ENCODE assay signal across 8 cellular contexts in the genomic region with DNA sequence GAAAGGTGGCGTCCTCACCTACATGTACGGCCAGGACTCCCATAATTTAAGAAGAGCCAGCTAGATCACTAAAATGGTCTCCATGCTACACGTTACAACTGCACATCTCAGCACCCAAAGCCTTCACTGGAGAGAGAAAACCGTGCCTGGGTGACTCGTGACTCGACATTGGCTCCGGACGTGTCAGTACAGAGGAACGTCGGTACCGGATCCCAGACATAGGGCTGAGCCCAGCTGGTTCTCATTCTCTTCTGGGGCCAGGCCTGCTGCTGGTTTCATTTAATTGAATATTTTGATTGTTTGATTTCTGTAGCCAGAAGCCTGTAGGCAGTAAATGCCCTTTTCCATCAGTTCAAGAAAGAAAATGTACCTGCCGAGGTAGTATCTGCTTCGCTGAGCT.
A peak's percentile ranks its signal among the peaks of the same experiment; 100 is the strongest.
DNase-seq lines count a peak whose midpoint lies in the region; ATAC-seq and TF ChIP-seq lines count a peak whose summit lies in the region.

No MANE protein-coding gene starts in this region.

- no peak overlapping the region; the same call in 1 of the 2 replicates for H3K4me3 ChIP-seq in AG04450 (ENCODE audit: low read depth, low read length)

- peaks cover 11% of the 10 kb centered on the region for H3K9me3 ChIP-seq in AG04450 (ENCODE audit: control insufficient read depth, insufficient read depth, low read length)

- no peaks in the 10 kb centered on the region for H3K27me3 ChIP-seq in AG04450 (ENCODE audit: control insufficient read depth, insufficient read depth, low read length)

- POLR2A ChIA-PET in AG04450 (lab: Yijun Ruan, JAX), result interaction anchor here (0.9 to 2.7 kb wide), 4 partner anchors 84 to 713 kb away, joined by 3 to 18 read pairs (median 8); a partner anchor contains a TSS

- H3K27ac ChIP-seq in AG04450 (ENCODE audit: low read depth, low read length), result peak overlapping the region; percentile 40

- H3K27me3 Mint-ChIP-seq in progenitor cell of endocrine pancreas, result peaks cover 24% of the 10 kb centered on the region

- ATAC-seq in GM19452 (IDR thresholded peaks at IDR 0.05; ENCODE audit: unreplicated experiment), result peak; percentile 14
- ATAC-seq in SK-N-SH treated with all-trans-retinoic acid at 6 μM for 48 hours, result peak; percentile 76

- CTCF ChIA-PET in AG04450 (lab: Charles Lee), result interaction anchor here (0.6 to 3.2 kb wide), 97 partner anchors 9 to 1646 kb away, joined by 3 to 58 read pairs (median 5); a partner anchor contains a TSS

- TF ChIP-seq CTCF in AG04450 (IDR thresholded peaks at IDR 0.05; ENCODE audit: low read depth, low read length), result no peak
- TF ChIP-seq CTCF in progenitor cell of endocrine pancreas (IDR thresholded peaks at IDR 0.05; ENCODE audit: unreplicated experiment), result no peak

- no peak overlapping the region for H3K4me3 Mint-ChIP-seq in progenitor cell of endocrine pancreas (ENCODE audit: low read depth)

- peaks cover 10% of the 10 kb centered on the region for H3K9me3 Mint-ChIP-seq in progenitor cell of endocrine pancreas (ENCODE audit: low read depth)

- H3K36me3 Mint-ChIP-seq in progenitor cell of endocrine pancreas (ENCODE audit: insufficient read depth), result peaks cover 3% of the 10 kb centered on the region

- no peak overlapping the region for H3K27ac Mint-ChIP-seq in progenitor cell of endocrine pancreas

- DNase-seq in AG04450 (ENCODE audit: low read depth, low spot score) (no peak), hepatic stellate cell (ENCODE audit: low spot score) (peak; percentile 59), NCI-H2227 (lab: John Stamatoyannopoulos, UW; ENCODE audit: unreplicated experiment) (no peak), GF-D8 (lab: John Stamatoyannopoulos, UW) (no peak), progenitor cell of endocrine pancreas (ENCODE audit: low spot score, unreplicated experiment) (no peak), hippocampal formation (lab: John Stamatoyannopoulos, UW) (no peak)

- peaks cover 4% of the 10 kb centered on the region for H3K4me1 Mint-ChIP-seq in progenitor cell of endocrine pancreas (ENCODE audit: low read depth)

TF ChIP-seq in SK-N-SH treated with all-trans-retinoic acid at 6 μM for 48 hours, 23 proteins besides CTCF, POLR2A, EP300 and RAD21:
- peak; percentile 83 for TF ChIP-seq TCF4 (CRISPR knock-in tag; IDR thresholded peaks at IDR 0.05; ENCODE audit: borderline replicate concordance)
- TF ChIP-seq ZFP3 (CRISPR knock-in tag; IDR thresholded peaks at IDR 0.05), result no peak
TF ChIP-seq in SK-N-SH treated with all-trans-retinoic acid at 6 μM for 48 hours: peak in this region for 1.
